In the genomic region with DNA sequence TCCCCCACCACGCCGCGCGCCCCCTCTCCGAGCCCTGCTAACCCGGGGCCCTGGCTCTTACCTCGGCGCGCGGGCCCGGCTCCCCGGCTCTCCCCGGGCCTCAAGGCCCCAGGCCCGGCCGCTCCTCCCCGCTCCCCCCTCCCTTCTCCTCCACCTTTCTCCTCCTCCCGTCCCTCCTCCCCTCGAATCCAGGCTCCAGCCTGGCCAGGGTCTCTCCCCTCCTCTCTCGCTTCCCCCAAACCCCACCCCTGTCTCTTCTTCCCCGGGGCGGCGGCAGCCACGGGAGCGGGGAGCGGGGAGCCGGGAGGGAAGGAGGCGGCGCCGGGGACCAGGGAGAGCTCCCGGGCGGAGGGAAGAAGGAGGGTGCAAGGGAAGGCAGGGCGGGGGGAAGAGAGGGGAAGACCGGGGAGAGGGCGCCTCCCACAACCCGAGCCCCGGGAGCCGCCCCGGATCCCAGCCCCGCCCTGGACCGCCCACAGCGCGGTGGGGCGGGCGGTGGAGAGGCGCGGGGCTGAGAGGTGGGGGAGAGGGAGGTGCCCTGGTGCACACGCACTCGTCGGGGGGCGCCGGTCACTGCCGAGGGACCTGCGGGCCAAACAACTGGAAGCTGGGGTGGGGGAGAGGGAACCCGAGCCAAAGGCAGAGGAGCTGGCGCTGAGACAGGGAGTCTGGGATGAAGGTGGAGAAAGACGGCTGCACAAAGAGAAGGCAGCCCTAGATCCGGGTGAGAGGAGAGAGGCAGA, we compare ENCODE assay signal across 1 cellular context.
TF ChIP-seq lines count a peak whose summit lies in the region.

A gene (minus strand): TSS at position 395 of the 743 bp plus-strand sequence. CDS start 798 bp downstream, outside the sequence.

TF ChIP-seq in IMR-90, 13 proteins besides CTCF, POLR2A, EP300 and RAD21:
- TF ChIP-seq FOS (IDR thresholded peaks at IDR 0.05; ENCODE audit: low read depth, low read length) = no peak
- TF ChIP-seq MAZ (IDR thresholded peaks at IDR 0.05; ENCODE audit: borderline replicate concordance, low read depth, low read length) = peak; percentile 100
- peak; percentile 16; the same call in 1 of the 2 replicates for TF ChIP-seq MXI1 (IDR thresholded peaks at IDR 0.05; ENCODE audit: borderline replicate concordance, low read depth, low read length)
